ENCODE assay signal across 8 cellular contexts in genomic region chr16:27268376-27269299, GRCh38. TPM values are rescaled to one million over a fixed set of nuclear protein-coding genes. Genes with fewer than 3 reads are reported as not detected.
DNase-seq lines count a peak whose midpoint lies in the region; ATAC-seq and TF ChIP-seq lines count a peak whose summit lies in the region.

Gene NSMCE1 (minus strand): TSS chr16:27268772. CDS start chr16:27257570, 11,202 bp downstream.

- ATAC-seq in GM19328 (IDR thresholded peaks at IDR 0.05; ENCODE audit: unreplicated experiment) (peak; percentile 86), HG03520 (IDR thresholded peaks at IDR 0.05; ENCODE audit: unreplicated experiment) (peak; percentile 95)

- H3K27ac ChIP-seq in C4-2B (peak within 1 kb of the TSS; percentile 73), dorsolateral prefrontal cortex (peak within 1 kb of the TSS in 56 of 59 donors; percentile 32 to 93 (median 80)), liver (ENCODE audit: low read depth in 1 of 2, low read length in 2 of 2) (peak within 1 kb of the TSS; percentile 64 to 82)

- DNase-seq in NCI-H748 (lab: John Stamatoyannopoulos, UW; ENCODE audit: unreplicated experiment) (peak; percentile 95), dorsolateral prefrontal cortex (peak; percentile 96 to 98 (median 98))
- DNase-seq in activated CD4-positive, alpha-beta T cell treated with anti-CD3 and anti-CD28 coated beads, Interleukin-2, amount 50 U/mL, for 48 hours, result peak; percentile 99
- peak; percentile 99 for DNase-seq in stimulated activated CD4-positive, alpha-beta T cell treated with anti-CD3 and anti-CD28 coated beads, Interleukin-4, amount 100 ng/mL, for 24 hours

- no peaks in the 10 kb centered on the region for H3K9me3 ChIP-seq in liver (ENCODE audit: control insufficient read depth in 4 of 4, low read length in 3 of 4)

- peaks cover 0 to 12% (median 5%) of the 10 kb centered on the region in 4 donors for H3K4me1 ChIP-seq in liver (ENCODE audit: control insufficient read depth in 4 of 4, insufficient read depth in 4 of 4, low read length in 3 of 4)

- H3K27me3 ChIP-seq in dorsolateral prefrontal cortex (no peaks in the 10 kb centered on the region), liver (ENCODE audit: control insufficient read depth in 4 of 4, insufficient read depth in 4 of 4, low read length in 3 of 4) (no peaks in the 10 kb centered on the region)

- no peak; the same call in 1 of the 2 replicates for TF ChIP-seq CTCF in C4-2B (conservative IDR thresholded peaks at IDR 0.05)
- peak in 38 of 56 donors; percentile 3 to 49 (median 34) for TF ChIP-seq CTCF in dorsolateral prefrontal cortex (IDR thresholded peaks at IDR 0.05 in 54 of 56, conservative IDR thresholded peaks at IDR 0.05 in 2 of 56; ENCODE audit: low read depth in 1 of 56, partially characterized antibody in 56 of 56)
- peak; percentile 35 for TF ChIP-seq CTCF in liver (IDR thresholded peaks at IDR 0.05; ENCODE audit: low read depth, low read length, missing input control)

- peak; percentile 23 to 61 for TF ChIP-seq RAD21 in liver (IDR thresholded peaks at IDR 0.05)

- 6% methylated on average over 58 of the region's 58 CpGs for WGBS in liver

- H3K4me3 ChIP-seq in dorsolateral prefrontal cortex (peak within 1 kb of the TSS; percentile 55 to 99 (median 89)), liver (ENCODE audit: low read depth in 1 of 3, low read length in 3 of 3) (peak within 1 kb of the TSS; percentile 66 to 84 (median 78))

- peak within 1 kb of the TSS; percentile 67 to 78 for H3K9ac ChIP-seq in liver (ENCODE audit: low read depth in 1 of 2, low read length in 2 of 2)

- intact Hi-C loops in dorsolateral prefrontal cortex (cut with DNase I), result loop anchor here (1.0 to 5.0 kb wide), 2 partner anchors 65 to 66 kb away; partner anchors contain the start of gene KDM8 (in 2 of the 2)

- no peaks in the 10 kb centered on the region for H3K36me3 ChIP-seq in liver (ENCODE audit: control insufficient read depth in 4 of 4, insufficient read depth in 3 of 4, low read depth in 1 of 4, low read length in 3 of 4)

TF ChIP-seq in liver, 16 proteins besides CTCF, POLR2A, EP300 and RAD21:
- TF ChIP-seq SP1 (IDR thresholded peaks at IDR 0.05) (peak; percentile 63), MAX (IDR thresholded peaks at IDR 0.05) (peak; percentile 47), REST (IDR thresholded peaks at IDR 0.05) (peak; percentile 44), RXRA (IDR thresholded peaks at IDR 0.05) (peak in 1 of 2 donors; percentile 7), HNF4A (conservative IDR thresholded peaks at IDR 0.05) (peak in 1 of 2 donors; percentile 8), ZBTB33 (IDR thresholded peaks at IDR 0.05) (no peak), FOXA1 (IDR thresholded peaks at IDR 0.05) (no peak), GABPA (IDR thresholded peaks at IDR 0.05 in 1 of 2, conservative IDR thresholded peaks at IDR 0.05 in 1 of 2) (peak; percentile 86 to 96), ATF3 (IDR thresholded peaks at IDR 0.05) (peak; percentile 11), YY1 (IDR thresholded peaks at IDR 0.05) (peak; percentile 90)

RNA-seq across cellular contexts. Expression of gene NSMCE1, which starts in this region (rescaled TPM):
- total RNA-seq in dorsolateral prefrontal cortex, result 10 to 100 TPM; 22.8 to 53.0 (median 35.7) TPM
- total RNA-seq in liver, result 10 to 100 TPM; 16.5 to 16.6 TPM
- polyA plus RNA-seq in liver, result 10 to 100 TPM; 26.9 to 39.0 TPM

Comparison
In these comparisons a context has a peak if more than half of its experiments do, and no peak if none do; other contexts are left out.
1. Peak in every context shown above with its lines: DNase-seq, ATAC-seq, H3K4me3 ChIP-seq and H3K27ac ChIP-seq.